Comparison of ENCODE assay signal across 27 cellular contexts in genomic region chr5:62645223-62645622, GRCh38.
"Had no signal": no experiment of that assay in that cellular context is flagged by ENCODE, and none has a peak within 500 bp of the region (broad histone marks: within the 10 kb centered on the region; RNA-seq: fewer than 3 reads in every experiment).

No MANE protein-coding gene starts in this region.

- H3K27ac ChIP-seq: stomach, suprapubic skin, testis, thoracic aorta, thyroid gland, tibial artery, tibial nerve, transverse colon, upper lobe of left lung, upper lobe of right lung, uterus, vagina had no signal

- H3K36me3 ChIP-seq: stomach, suprapubic skin, thoracic aorta, thyroid gland, tibial artery, transverse colon, upper lobe of left lung, upper lobe of right lung, uterus, vagina had no signal

- H3K4me1 ChIP-seq: stomach, suprapubic skin, testis, thyroid gland, tibial artery, tibial nerve, transverse colon, upper lobe of left lung, upper lobe of right lung, uterus, vagina had no signal

- FAIRE-seq: urothelium cell line had no signal

- H3K27me3 ChIP-seq: stomach, suprapubic skin, testis, thyroid gland, tibial artery, tibial nerve, transverse colon, upper lobe of left lung, upper lobe of right lung, uterus, vagina had no signal

- H3K4me3 ChIP-seq: stomach, suprapubic skin, testis, thoracic aorta, thyroid gland, tibial artery, tibial nerve, transverse colon, upper lobe of left lung, upper lobe of right lung, uterus, vagina had no signal

- H3K9me3 ChIP-seq: stomach, suprapubic skin, testis, thoracic aorta, thyroid gland, tibial artery, tibial nerve, transverse colon, upper lobe of left lung, upper lobe of right lung, uterus, vagina had no signal

- DNase-seq: stimulated activated CD4-positive, alpha-beta T cell treated with anti-CD3 and anti-CD28 coated beads, Interleukin-2, amount 100 ng/mL, for 48 hours; stimulated activated CD4-positive, alpha-beta T cell treated with anti-CD3 and anti-CD28 coated beads, Interleukin-4, amount 100 ng/mL, for 1 hour; stimulated activated CD4-positive, alpha-beta T cell treated with anti-CD3 and anti-CD28 coated beads, Interleukin-4, amount 100 ng/mL, for 24 hours; stimulated activated CD4-positive, alpha-beta T cell treated with anti-CD3 and anti-CD28 coated beads, Interleukin-4, amount 100 ng/mL, for 4 hours; stimulated activated CD8-positive, alpha-beta memory T cell treated with anti-CD3 and anti-CD28 coated beads, Interleukin-4, amount 100 ng/mL, for 48 hours; stimulated activated naive B cell treated with anti-CD40 and anti-IgM and Interleukin-4, amounts not matched to agents 10 μg/mL and 1 μg/mL and 100 μg/mL, for 72 hours; stimulated activated naive CD4-positive, alpha-beta T cell; stimulated activated naive CD4-positive, alpha-beta T cell treated with Interleukin-2 at 50 U/mL for 16 hours; stimulated activated naive CD8-positive, alpha-beta T cell treated with anti-CD3 and anti-CD28 coated beads, Interleukin-15, amount 100 ng/mL, for 72 hours; stimulated activated naive CD8-positive, alpha-beta T cell treated with anti-CD3 and anti-CD28 coated beads, Interleukin-15, Interleukin-2, amounts not matched to agents 100 U/mL and 50 U/mL, for 24 hours; stomach; substantia nigra; testis; thyroid gland; tibial artery; transverse colon; trophoblast cell; upper lobe of left lung; upper lobe of right lung; uterus had no signal

- ATAC-seq: stimulated activated effector memory CD8-positive, alpha-beta T cell treated with anti-CD3 and anti-CD28 coated beads, Interleukin-12 subunit alpha, Interleukin-12 subunit beta, amount 100 ng/mL, for 72 hours; stimulated activated memory B cell treated with anti-CD40 and anti-IgM and Interleukin-4, amounts not matched to agents 10 μg/mL and 1 μg/mL and 100 μg/mL, for 72 hours; stimulated activated naive B cell treated with anti-CD40 and anti-IgM and Interleukin-4, amounts not matched to agents 10 μg/mL and 1 μg/mL and 100 μg/mL, for 72 hours; stimulated activated naive CD8-positive, alpha-beta T cell treated with anti-CD3 and anti-CD28 coated beads, Interleukin-15, amount 100 ng/mL, for 72 hours; stimulated activated naive CD8-positive, alpha-beta T cell treated with anti-CD3 and anti-CD28 coated beads, Interleukin-15, Interleukin-2, amounts not matched to agents 100 U/mL and 50 U/mL, for 24 hours; upper lobe of right lung had no signal
